In genomic region chr20:61369731-61370520, GRCh38 we compare ENCODE assay signal across 21 cellular contexts.
DNase-seq lines count a peak whose midpoint lies in the region; ATAC-seq and TF ChIP-seq lines count a peak whose summit lies in the region.
"Had no signal": no experiment of that assay in that cellular context is flagged by ENCODE, and none has a peak within 500 bp of the region (broad histone marks: within the 10 kb centered on the region; RNA-seq: fewer than 3 reads in every experiment).

No MANE protein-coding gene starts in this region.

- peak overlapping the region; percentile 33 for H2AFZ ChIP-seq in IMR-90 (replicated peaks; ENCODE audit: low read length, poor library complexity)
- H2AFZ ChIP-seq: PC-9 had no signal

- no peak overlapping the region for H3K56ac ChIP-seq in IMR-90 (ENCODE audit: extremely low read depth, insufficient read depth, low read length)

- no peak overlapping the region for H3K4me2 ChIP-seq in IMR-90 (ENCODE audit: low read depth, low read length)
- H3K4me2 ChIP-seq: PC-9 had no signal

- H4K5ac ChIP-seq in IMR-90 (ENCODE audit: low read depth, low read length) = no peak overlapping the region

- H3K9me1 ChIP-seq in IMR-90 (ENCODE audit: insufficient read depth, low read length) = no peaks in the 10 kb centered on the region

- TF ChIP-seq CTCF in IMR-90 (conservative IDR thresholded peaks at IDR 0.05; ENCODE audit: low read depth, low read length) = no peak
- no peak for TF ChIP-seq CTCF in WTC11 (IDR thresholded peaks at IDR 0.05)

- H3K27ac ChIP-seq in IMR-90 (ENCODE audit: insufficient read depth, low read length) = no peak overlapping the region
- H3K27ac ChIP-seq: PC-9, SK-N-MC had no signal

- H2BK5ac ChIP-seq in IMR-90 (ENCODE audit: low read depth, low read length, poor library complexity, severe bottlenecking) = no peak overlapping the region

- no peak overlapping the region for H3K14ac ChIP-seq in IMR-90 (replicated peaks; ENCODE audit: low read depth, low read length)

- no peaks in the 10 kb centered on the region for H3K27me3 ChIP-seq in IMR-90 (ENCODE audit: control insufficient read depth, insufficient read depth, low read length)

- in situ Hi-C loops in IMR-90 (cut with MboI; ENCODE audit: low sequenced_read_pairs) = no loop called here

- H3K27me3 Mint-ChIP-seq in WTC11 (ENCODE audit: low read depth) = peaks cover 50% of the 10 kb centered on the region

- DNase-seq in IMR-90 (no peak), WTC11 (ENCODE audit: low spot score) (no peak), left kidney (ENCODE audit: low read depth, low spot score) (peak; percentile 39), retina (peak; percentile 62), dedifferentiated amniotic fluid mesenchymal stem cell (ENCODE audit: extremely low spot score) (no peak), NCI-H2029 treated with DMSO at 0.1 percent for 48 hours (lab: John Stamatoyannopoulos, UW) (no peak)
- DNase-seq: AML-193, DMS 273 treated with DMSO at 0.1 percent for 48 hours, GF-D8, H7, KBM-7, MV-4-11, NCI-H1436, NCI-H2029, NCI-H510A treated with DMSO at 0.1 percent for 48 hours, PC-9, Right ventricle myocardium superior had no signal

- no peak overlapping the region for H2BK15ac ChIP-seq in IMR-90 (ENCODE audit: low read depth, low read length)

- CTCF ChIA-PET in IMR-90 (lab: Yijun Ruan, JAX) (no interaction called here), WTC11 (lab: Charles Lee) (interaction anchor here (0.9 kb wide), 1 partner anchor 64 kb away, joined by 3 read pairs; no protein-coding TSS in a partner anchor)

- H3K4ac ChIP-seq in IMR-90 (ENCODE audit: low read depth, low read length) = no peak overlapping the region

- peaks cover 5% of the 10 kb centered on the region; the same call in 1 of the 2 replicates for H3K4me1 ChIP-seq in IMR-90 (ENCODE audit: control insufficient read depth, insufficient read depth, low read length)

- peaks cover 3% of the 10 kb centered on the region; the same call in 1 of the 2 replicates for H3K9me3 ChIP-seq in IMR-90 (ENCODE audit: control insufficient read depth, insufficient read depth, low read length)

- POLR2A ChIA-PET in IMR-90 (lab: Charles Lee; ENCODE audit: unreplicated experiment) (no interaction called here), WTC11 (lab: Charles Lee) (no interaction called here)

- no peak overlapping the region for H3K4me3 ChIP-seq in IMR-90 (ENCODE audit: insufficient read depth, low read depth, low read length)
- H3K4me3 ChIP-seq: PC-9, SK-N-MC had no signal

- intact Hi-C loops in IMR-90 (cut with micrococcal nuclease) = no loop called here

- H3K23ac ChIP-seq in IMR-90 (ENCODE audit: low read depth, low read length) = no peak overlapping the region

- H4K20me1 ChIP-seq in IMR-90 (ENCODE audit: insufficient read depth, low read length) = no peaks in the 10 kb centered on the region; the same call in 1 of the 2 replicates

- WGBS in IMR-90 (ENCODE audit: extremely low coverage in 2 of 2, insufficient read length in 1 of 2), 2 experiments = 93% methylated on average over 6 of the region's 13 CpGs; no CpG with 5 or more reads in 1 of the 2 experiments

- H3K4me1 Mint-ChIP-seq in WTC11 = peaks cover 20% of the 10 kb centered on the region
- H3K4me1 Mint-ChIP-seq: CD14-positive monocyte had no signal

- TF ChIP-seq POLR2A in IMR-90 (IDR thresholded peaks at IDR 0.05; ENCODE audit: low read depth, low read length) = no peak

- no peak overlapping the region for H2BK120ac ChIP-seq in IMR-90 (ENCODE audit: low read depth, low read length)

- 0 out of 4 replicates have a peak, but pooled peaks cover 0 to under 1% of the 10 kb centered on the region in 2 experiments for H3K79me1 ChIP-seq in IMR-90 (ENCODE audit: low read depth in 1 of 2, low read length in 2 of 2)

- BruUV-seq in IMR-90 (replicated peaks; lab: Mats Ljungman, UMichigan) = no TSS peak

- no peak overlapping the region for H4K8ac ChIP-seq in IMR-90 (ENCODE audit: low read depth in 2 of 2, low read length in 2 of 2)

- H3K18ac ChIP-seq in IMR-90 (ENCODE audit: low read depth, low read length) = no peak overlapping the region

- no peak overlapping the region for H2BK20ac ChIP-seq in IMR-90 (ENCODE audit: low read depth, low read length)

- H3K36me3 Mint-ChIP-seq in WTC11 = peaks cover 18% of the 10 kb centered on the region
- H3K36me3 Mint-ChIP-seq: CD14-positive monocyte had no signal

- no peak overlapping the region for H3K4me3 Mint-ChIP-seq in WTC11
- H3K4me3 Mint-ChIP-seq: CD14-positive monocyte had no signal

- H3K27ac Mint-ChIP-seq in WTC11 = no peak overlapping the region
- H3K27ac Mint-ChIP-seq: CD14-positive monocyte had no signal

- dilution Hi-C loops in IMR-90 (cut with HindIII; ENCODE audit: low sequenced_read_pairs, unreplicated experiment) = no loop called here

- TF ChIP-seq RAD21 in IMR-90 (IDR thresholded peaks at IDR 0.05; ENCODE audit: low read length) = no peak

- no peak overlapping the region for H3K9ac ChIP-seq in IMR-90 (ENCODE audit: low read depth, low read length)

- H2AK5ac ChIP-seq in IMR-90 (ENCODE audit: low read depth, low read length) = no peak overlapping the region

- no peak overlapping the region for H4K91ac ChIP-seq in IMR-90 (ENCODE audit: insufficient read depth, low read depth, low read length)

- no peaks in the 10 kb centered on the region for H3K36me3 ChIP-seq in IMR-90 (ENCODE audit: control insufficient read depth, insufficient read depth, low read length)

- ATAC-seq in IMR-90 (ENCODE audit: low read depth) = no peak
- peak; percentile 46 for ATAC-seq in WTC11
- ATAC-seq in GM21825 (IDR thresholded peaks at IDR 0.05; ENCODE audit: unreplicated experiment) = no peak
- ATAC-seq in HG02610 (IDR thresholded peaks at IDR 0.05; ENCODE audit: unreplicated experiment) = no peak

- no peak overlapping the region for H2AK9ac ChIP-seq in IMR-90 (replicated peaks; ENCODE audit: low read depth, low read length, poor library complexity)

- peaks cover 19% of the 10 kb centered on the region for H3K9me3 Mint-ChIP-seq in WTC11

TF ChIP-seq in IMR-90, 13 proteins besides CTCF, POLR2A, EP300 and RAD21 (continues in another document):
- TF ChIP-seq BHLHE40 (IDR thresholded peaks at IDR 0.05; ENCODE audit: low read depth, low read length) (no peak), MAFK (IDR thresholded peaks at IDR 0.05; ENCODE audit: low read depth, low read length) (no peak), RFX5 (IDR thresholded peaks at IDR 0.05; ENCODE audit: low read depth, low read length) (no peak), CHD1 (IDR thresholded peaks at IDR 0.05; ENCODE audit: low read depth, low read length) (no peak), NFE2L2 (IDR thresholded peaks at IDR 0.05; ENCODE audit: low read depth, low read length) (no peak), RCOR1 (IDR thresholded peaks at IDR 0.05; ENCODE audit: insufficient replicate concordance, low read length) (no peak), MXI1 (IDR thresholded peaks at IDR 0.05; ENCODE audit: borderline replicate concordance, low read depth, low read length) (no peak), SMC3 (IDR thresholded peaks at IDR 0.05; ENCODE audit: low read depth, low read length) (no peak), MAZ (IDR thresholded peaks at IDR 0.05; ENCODE audit: borderline replicate concordance, low read depth, low read length) (no peak), FOS (IDR thresholded peaks at IDR 0.05; ENCODE audit: low read depth, low read length) (no peak), ELK1 (IDR thresholded peaks at IDR 0.05; ENCODE audit: borderline replicate concordance, low read depth, low read length) (no peak), CEBPB (IDR thresholded peaks at IDR 0.05; ENCODE audit: low read depth, low read length) (no peak)

TF ChIP-seq in WTC11, 78 proteins besides CTCF, POLR2A, EP300 and RAD21:
- TF ChIP-seq GTF2I (CRISPR knock-in tag; conservative IDR thresholded peaks at IDR 0.05) (no peak), FOXJ3 (CRISPR knock-in tag; IDR thresholded peaks at IDR 0.05; ENCODE audit: borderline replicate concordance) (no peak), FOXK1 (CRISPR knock-in tag; IDR thresholded peaks at IDR 0.05) (no peak), CDX4 (CRISPR knock-in tag; IDR thresholded peaks at IDR 0.05; ENCODE audit: borderline replicate concordance) (no peak)

Comparison
In these comparisons a context has a peak if more than half of its experiments do, and no peak if none do; other contexts are left out.
1. DNase-seq: peak in left kidney (single experiment) and retina (single experiment); none in IMR-90 (single experiment), WTC11 (single experiment), dedifferentiated amniotic fluid mesenchymal stem cell (single experiment) and NCI-H2029 treated with DMSO at 0.1 percent for 48 hours (single experiment).